In the genomic region with DNA sequence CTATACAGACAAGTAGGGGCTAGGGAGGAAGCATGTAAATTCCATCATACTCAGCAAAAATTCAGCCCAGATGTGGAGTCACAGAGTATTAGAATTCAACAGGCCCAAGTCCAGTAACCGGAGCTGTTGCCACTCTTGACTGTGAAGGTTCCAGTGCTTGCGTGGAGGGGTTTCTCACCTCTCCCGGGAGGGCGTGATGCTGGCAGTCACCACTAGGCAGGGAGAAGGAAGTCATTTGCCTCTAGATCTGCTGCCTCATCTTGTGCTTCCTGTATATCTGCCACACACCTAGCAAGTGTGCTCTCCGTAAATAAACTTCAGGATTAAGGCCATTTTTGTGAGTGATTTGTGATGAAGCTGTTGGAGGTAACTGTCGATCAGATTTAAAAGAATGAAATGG, we compare ENCODE assay signal across 1 cellular context.
TF ChIP-seq lines count a peak whose summit lies in the region.

No MANE protein-coding gene starts in this region.

TF ChIP-seq in GM12878, 131 proteins besides CTCF, POLR2A, EP300 and RAD21:
- TF ChIP-seq TAF1 (IDR thresholded peaks at IDR 0.05; ENCODE audit: borderline replicate concordance, low read depth, low read length) (no peak), NKRF (conservative IDR thresholded peaks at IDR 0.05) (no peak), HDAC2 (IDR thresholded peaks at IDR 0.05) (no peak), SKIL (IDR thresholded peaks at IDR 0.05; ENCODE audit: low read depth, poor library complexity, severe bottlenecking) (no peak), ZZZ3 (IDR thresholded peaks at IDR 0.05; ENCODE audit: control insufficient read depth, insufficient read length, low read depth) (no peak), ZNF24 (IDR thresholded peaks at IDR 0.05) (no peak), GATAD2B (conservative IDR thresholded peaks at IDR 0.05; ENCODE audit: low read depth) (0 out of 2 replicates have a peak, but pooled peaks have one; percentile 16), CREM (IDR thresholded peaks at IDR 0.05; ENCODE audit: low read depth) (no peak), FOXK2 (IDR thresholded peaks at IDR 0.05) (no peak), NBN (IDR thresholded peaks at IDR 0.05) (no peak), RCOR1 (conservative IDR thresholded peaks at IDR 0.05; ENCODE audit: low read depth, low read length) (no peak), CHD4 (IDR thresholded peaks at IDR 0.05) (no peak), CBX3 (IDR thresholded peaks at IDR 0.05; ENCODE audit: borderline replicate concordance, low read depth) (no peak), SMC3 (IDR thresholded peaks at IDR 0.05; ENCODE audit: borderline replicate concordance, low read length) (no peak), ZNF207 (IDR thresholded peaks at IDR 0.05; ENCODE audit: borderline replicate concordance) (no peak), SREBF2 (IDR thresholded peaks at IDR 0.05; ENCODE audit: low read length) (no peak), EZH2 (IDR thresholded peaks at IDR 0.05; ENCODE audit: borderline replicate concordance, control insufficient read depth, low read depth, low read length) (no peak), JUND (IDR thresholded peaks at IDR 0.05; ENCODE audit: low read depth, low read length) (no peak), WRNIP1 (IDR thresholded peaks at IDR 0.05; ENCODE audit: borderline replicate concordance, low read depth, low read length) (no peak), MEF2A (IDR thresholded peaks at IDR 0.05; ENCODE audit: insufficient read depth, low read depth, low read length) (no peak), ASH2L (IDR thresholded peaks at IDR 0.05; ENCODE audit: borderline replicate concordance, low read depth) (no peak), DPF2 (IDR thresholded peaks at IDR 0.05) (no peak), RUNX3 (IDR thresholded peaks at IDR 0.05; ENCODE audit: low read length) (0 out of 2 replicates have a peak, but pooled peaks have one; percentile 5), RELA (IDR thresholded peaks at IDR 0.05; ENCODE audit: borderline replicate concordance, partially characterized antibody) (no peak), JUNB (IDR thresholded peaks at IDR 0.05) (no peak), IKZF1 (conservative IDR thresholded peaks at IDR 0.05) (peak; percentile 7; the same call in 1 of the 2 replicates), ZNF592 (IDR thresholded peaks at IDR 0.05) (no peak), IKZF2 (IDR thresholded peaks at IDR 0.05) (peak; percentile 39 to 45; a peak in 2 of 4 replicates)
- TF ChIP-seq, protein P1, sequence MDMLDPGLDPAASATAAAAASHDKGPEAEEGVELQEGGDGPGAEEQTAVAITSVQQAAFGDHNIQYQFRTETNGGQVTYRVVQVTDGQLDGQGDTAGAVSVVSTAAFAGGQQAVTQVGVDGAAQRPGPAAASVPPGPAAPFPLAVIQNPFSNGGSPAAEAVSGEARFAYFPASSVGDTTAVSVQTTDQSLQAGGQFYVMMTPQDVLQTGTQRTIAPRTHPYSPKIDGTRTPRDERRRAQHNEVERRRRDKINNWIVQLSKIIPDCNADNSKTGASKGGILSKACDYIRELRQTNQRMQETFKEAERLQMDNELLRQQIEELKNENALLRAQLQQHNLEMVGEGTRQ (IDR thresholded peaks at IDR 0.05; ENCODE audit: borderline replicate concordance, low read depth, low read length): no peak
- TF ChIP-seq, protein P2, sequence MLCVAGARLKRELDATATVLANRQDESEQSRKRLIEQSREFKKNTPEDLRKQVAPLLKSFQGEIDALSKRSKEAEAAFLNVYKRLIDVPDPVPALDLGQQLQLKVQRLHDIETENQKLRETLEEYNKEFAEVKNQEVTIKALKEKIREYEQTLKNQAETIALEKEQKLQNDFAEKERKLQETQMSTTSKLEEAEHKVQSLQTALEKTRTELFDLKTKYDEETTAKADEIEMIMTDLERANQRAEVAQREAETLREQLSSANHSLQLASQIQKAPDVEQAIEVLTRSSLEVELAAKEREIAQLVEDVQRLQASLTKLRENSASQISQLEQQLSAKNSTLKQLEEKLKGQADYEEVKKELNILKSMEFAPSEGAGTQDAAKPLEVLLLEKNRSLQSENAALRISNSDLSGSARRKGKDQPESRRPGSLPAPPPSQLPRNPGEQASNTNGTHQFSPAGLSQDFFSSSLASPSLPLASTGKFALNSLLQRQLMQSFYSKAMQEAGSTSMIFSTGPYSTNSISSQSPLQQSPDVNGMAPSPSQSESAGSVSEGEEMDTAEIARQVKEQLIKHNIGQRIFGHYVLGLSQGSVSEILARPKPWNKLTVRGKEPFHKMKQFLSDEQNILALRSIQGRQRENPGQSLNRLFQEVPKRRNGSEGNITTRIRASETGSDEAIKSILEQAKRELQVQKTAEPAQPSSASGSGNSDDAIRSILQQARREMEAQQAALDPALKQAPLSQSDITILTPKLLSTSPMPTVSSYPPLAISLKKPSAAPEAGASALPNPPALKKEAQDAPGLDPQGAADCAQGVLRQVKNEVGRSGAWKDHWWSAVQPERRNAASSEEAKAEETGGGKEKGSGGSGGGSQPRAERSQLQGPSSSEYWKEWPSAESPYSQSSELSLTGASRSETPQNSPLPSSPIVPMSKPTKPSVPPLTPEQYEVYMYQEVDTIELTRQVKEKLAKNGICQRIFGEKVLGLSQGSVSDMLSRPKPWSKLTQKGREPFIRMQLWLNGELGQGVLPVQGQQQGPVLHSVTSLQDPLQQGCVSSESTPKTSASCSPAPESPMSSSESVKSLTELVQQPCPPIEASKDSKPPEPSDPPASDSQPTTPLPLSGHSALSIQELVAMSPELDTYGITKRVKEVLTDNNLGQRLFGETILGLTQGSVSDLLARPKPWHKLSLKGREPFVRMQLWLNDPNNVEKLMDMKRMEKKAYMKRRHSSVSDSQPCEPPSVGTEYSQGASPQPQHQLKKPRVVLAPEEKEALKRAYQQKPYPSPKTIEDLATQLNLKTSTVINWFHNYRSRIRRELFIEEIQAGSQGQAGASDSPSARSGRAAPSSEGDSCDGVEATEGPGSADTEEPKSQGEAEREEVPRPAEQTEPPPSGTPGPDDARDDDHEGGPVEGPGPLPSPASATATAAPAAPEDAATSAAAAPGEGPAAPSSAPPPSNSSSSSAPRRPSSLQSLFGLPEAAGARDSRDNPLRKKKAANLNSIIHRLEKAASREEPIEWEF (IDR thresholded peaks at IDR 0.05; ENCODE audit: insufficient replicate concordance, low read depth, low read length): no peak
- TF ChIP-seq, protein P3, sequence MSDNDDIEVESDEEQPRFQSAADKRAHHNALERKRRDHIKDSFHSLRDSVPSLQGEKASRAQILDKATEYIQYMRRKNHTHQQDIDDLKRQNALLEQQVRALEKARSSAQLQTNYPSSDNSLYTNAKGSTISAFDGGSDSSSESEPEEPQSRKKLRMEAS (IDR thresholded peaks at IDR 0.05; ENCODE audit: low read depth, low read length): no peak
- TF ChIP-seq, protein P4, sequence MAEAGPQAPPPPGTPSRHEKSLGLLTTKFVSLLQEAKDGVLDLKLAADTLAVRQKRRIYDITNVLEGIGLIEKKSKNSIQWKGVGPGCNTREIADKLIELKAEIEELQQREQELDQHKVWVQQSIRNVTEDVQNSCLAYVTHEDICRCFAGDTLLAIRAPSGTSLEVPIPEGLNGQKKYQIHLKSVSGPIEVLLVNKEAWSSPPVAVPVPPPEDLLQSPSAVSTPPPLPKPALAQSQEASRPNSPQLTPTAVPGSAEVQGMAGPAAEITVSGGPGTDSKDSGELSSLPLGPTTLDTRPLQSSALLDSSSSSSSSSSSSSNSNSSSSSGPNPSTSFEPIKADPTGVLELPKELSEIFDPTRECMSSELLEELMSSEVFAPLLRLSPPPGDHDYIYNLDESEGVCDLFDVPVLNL (IDR thresholded peaks at IDR 0.05; ENCODE audit: low read depth, low read length): no peak
- TF ChIP-seq, protein P5, sequence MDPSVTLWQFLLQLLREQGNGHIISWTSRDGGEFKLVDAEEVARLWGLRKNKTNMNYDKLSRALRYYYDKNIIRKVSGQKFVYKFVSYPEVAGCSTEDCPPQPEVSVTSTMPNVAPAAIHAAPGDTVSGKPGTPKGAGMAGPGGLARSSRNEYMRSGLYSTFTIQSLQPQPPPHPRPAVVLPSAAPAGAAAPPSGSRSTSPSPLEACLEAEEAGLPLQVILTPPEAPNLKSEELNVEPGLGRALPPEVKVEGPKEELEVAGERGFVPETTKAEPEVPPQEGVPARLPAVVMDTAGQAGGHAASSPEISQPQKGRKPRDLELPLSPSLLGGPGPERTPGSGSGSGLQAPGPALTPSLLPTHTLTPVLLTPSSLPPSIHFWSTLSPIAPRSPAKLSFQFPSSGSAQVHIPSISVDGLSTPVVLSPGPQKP (IDR thresholded peaks at IDR 0.05; ENCODE audit: low read depth, low read length): no peak
